ENCODE assay signal across 8 cellular contexts in genomic region chr15:55289011-55289572, GRCh38. TPM values are rescaled to one million over a fixed set of nuclear protein-coding genes. Genes with fewer than 3 reads are reported as not detected.
DNase-seq lines count a peak whose midpoint lies in the region; ATAC-seq and TF ChIP-seq lines count a peak whose summit lies in the region.

No MANE protein-coding gene starts in this region.

- TF ChIP-seq POLR2A in right lobe of liver (IDR thresholded peaks at IDR 0.05): peak; percentile 51

- H3K9me3 ChIP-seq in right lobe of liver: no peaks in the 10 kb centered on the region

- ATAC-seq in HG03354 (IDR thresholded peaks at IDR 0.05; ENCODE audit: poor library complexity, severe bottlenecking, unreplicated experiment) (peak; percentile 24), right lobe of liver (peak; percentile 62 to 71 (median 64))
- ATAC-seq in stimulated activated naive CD8-positive, alpha-beta T cell treated with anti-CD3 and anti-CD28 coated beads, Interleukin-15, amount 100 ng/mL, for 72 hours: peak; percentile 41

- peak overlapping the region; percentile 98 to 99 for H3K27ac Mint-ChIP-seq in stimulated activated naive CD8-positive, alpha-beta T cell treated with anti-CD3 and anti-CD28 coated beads, Interleukin-15, amount 100 ng/mL, for 72 hours

- H3K4me3 Mint-ChIP-seq in stimulated activated naive CD8-positive, alpha-beta T cell treated with anti-CD3 and anti-CD28 coated beads, Interleukin-15, amount 100 ng/mL, for 72 hours: peak overlapping the region; percentile 95 to 96

- no peaks in the 10 kb centered on the region for H3K36me3 ChIP-seq in right lobe of liver

- no peaks in the 10 kb centered on the region for H3K27me3 Mint-ChIP-seq in stimulated activated naive CD8-positive, alpha-beta T cell treated with anti-CD3 and anti-CD28 coated beads, Interleukin-15, amount 100 ng/mL, for 72 hours

- H3K27me3 ChIP-seq in right lobe of liver: no peaks in the 10 kb centered on the region

- H3K27ac ChIP-seq in right lobe of liver: peak overlapping the region; percentile 77 to 95 (median 93)

- DNase-seq in NOMO-1 (lab: John Stamatoyannopoulos, UW; ENCODE audit: unreplicated experiment in 2 of 2): peak; percentile 12 to 52
- DNase-seq in NOMO-1 treated with dmso at 0.1 percent for 144 hours (lab: John Stamatoyannopoulos, UW; ENCODE audit: unreplicated experiment): no peak
- peak; percentile 4 for DNase-seq in T-helper 22 cell (ENCODE audit: low read depth)
- peak; percentile 76 for DNase-seq in choroid plexus epithelial cell (ENCODE audit: low read depth)
- peak; percentile 57 to 67 (median 62) for DNase-seq in right lobe of liver
- DNase-seq in stimulated activated naive CD8-positive, alpha-beta T cell treated with anti-CD3 and anti-CD28 coated beads, Interleukin-15, amount 100 ng/mL, for 72 hours: peak; percentile 36 to 65
- no peak for DNase-seq in NCI-H1048 (lab: John Stamatoyannopoulos, UW)

- intact Hi-C loops in right lobe of liver (cut with DNase I): loop anchor here (5.0 kb wide), 2 partner anchors 37 to 67 kb away; no protein-coding TSS in a partner anchor

- TF ChIP-seq CTCF in choroid plexus epithelial cell (conservative IDR thresholded peaks at IDR 0.05; ENCODE audit: low read depth, low read length) (no peak), right lobe of liver (IDR thresholded peaks at IDR 0.05) (no peak)

- peak overlapping the region; percentile 85 for H3K4me3 ChIP-seq in choroid plexus epithelial cell (ENCODE audit: low read depth, low read length)
- H3K4me3 ChIP-seq in right lobe of liver: peak overlapping the region; percentile 85 to 92 (median 85)

- WGBS in right lobe of liver (ENCODE audit: insufficient coverage, low coverage, low lambda C conversion rate, missing lambda C conversion rate): 3% methylated on average over 10 of the region's 15 CpGs

- peaks cover 0 to 16% (median 5%) of the 10 kb centered on the region in 4 donors for H3K4me1 ChIP-seq in right lobe of liver

- no peaks in the 10 kb centered on the region for H3K9me3 Mint-ChIP-seq in stimulated activated naive CD8-positive, alpha-beta T cell treated with anti-CD3 and anti-CD28 coated beads, Interleukin-15, amount 100 ng/mL, for 72 hours

- peaks cover 56% of the 10 kb centered on the region for H3K4me1 Mint-ChIP-seq in stimulated activated naive CD8-positive, alpha-beta T cell treated with anti-CD3 and anti-CD28 coated beads, Interleukin-15, amount 100 ng/mL, for 72 hours

RNA-seq across cellular contexts. Expression of gene RAB27A, which starts 0.5 kb away (rescaled TPM):
- 10 to 100 TPM; 15.9 to 41.4 (median 21.0) TPM for total RNA-seq in right lobe of liver

RNA-seq across cellular contexts. Expression of gene PIGBOS1, which starts 29.8 kb away (rescaled TPM):
- 10 to 100 TPM in 2 of 6 experiments, 1 to 10 TPM in 4; 4.2 to 36.1 (median 5.8) TPM for total RNA-seq in right lobe of liver

RNA-seq across cellular contexts. Expression of gene PIGB, which starts 29.9 kb away (rescaled TPM):
- 10 to 100 TPM in 1 of 6 experiments, 1 to 10 TPM in 5; 5.1 to 10.0 (median 6.5) TPM for total RNA-seq in right lobe of liver

Comparison
In these comparisons a context has a peak if more than half of its experiments do, and no peak if none do; other contexts are left out.
1. DNase-seq: peak in NOMO-1 (2 of 2), T-helper 22 cell (single experiment), choroid plexus epithelial cell (single experiment), right lobe of liver (3 of 3) and stimulated activated naive CD8-positive, alpha-beta T cell treated with anti-CD3 and anti-CD28 coated beads, Interleukin-15, amount 100 ng/mL, for 72 hours (2 of 2); none in NOMO-1 treated with dmso at 0.1 percent for 144 hours (single experiment) and NCI-H1048 (single experiment).
2. Peak in every context shown above with its lines, with median percentiles within 50 percentile points of each other: ATAC-seq.